In genomic region chr5:134174841-134175839, GRCh38 we compare ENCODE assay signal across 1 cellular context.
A peak's percentile ranks its signal among the peaks of the same experiment; 100 is the strongest.
TF ChIP-seq lines count a peak whose summit lies in the region.

No MANE protein-coding gene starts in this region.

TF ChIP-seq in GM12878, 131 proteins besides CTCF, POLR2A, EP300 and RAD21:
- TF ChIP-seq ZBTB4 (CRISPR knock-in tag; IDR thresholded peaks at IDR 0.05) (no peak), YY1 (IDR thresholded peaks at IDR 0.05; ENCODE audit: low read depth, low read length) (0 out of 2 replicates have a peak, but pooled peaks have one; percentile 21), ATF7 (IDR thresholded peaks at IDR 0.05; ENCODE audit: low read depth) (peak; percentile 65)
TF ChIP-seq in GM12878: peak in this region for 2.
